Comparison of ENCODE assay signal across 24 cellular contexts in the genomic region with DNA sequence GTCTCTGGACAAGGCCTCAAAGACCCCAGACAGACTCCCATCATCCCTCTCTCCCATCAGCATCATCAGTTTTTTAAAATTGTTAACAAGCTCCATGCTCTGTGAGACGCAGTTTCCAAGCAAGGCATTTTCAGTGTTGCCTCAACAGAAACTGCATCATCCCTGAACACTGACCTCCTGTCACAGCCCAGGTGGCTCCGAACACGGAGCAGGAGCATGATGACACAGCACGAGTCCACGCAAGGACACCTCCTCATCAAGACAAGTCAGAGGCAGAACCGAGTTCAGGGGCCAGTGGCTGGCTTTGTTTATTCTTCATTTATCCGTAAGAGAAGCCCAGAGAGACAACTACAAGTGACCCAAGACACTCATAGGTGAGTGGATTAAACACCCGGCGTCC.
DNase-seq lines count a peak whose midpoint lies in the region; ATAC-seq and TF ChIP-seq lines count a peak whose summit lies in the region.
"Had no signal": no experiment of that assay in that cellular context is flagged by ENCODE, and none has a peak within 500 bp of the region (broad histone marks: within the 10 kb centered on the region; RNA-seq: fewer than 3 reads in every experiment).

No MANE protein-coding gene starts in this region.

- no peak for TF ChIP-seq CTCF in type B pancreatic cell (conservative IDR thresholded peaks at IDR 0.05)

- H3K4ac ChIP-seq in mesenchymal stem cell (ENCODE audit: low read depth in 1 of 2, low read length in 2 of 2): no peak overlapping the region

- no peaks in the 10 kb centered on the region for H3K9me3 Mint-ChIP-seq in stimulated activated naive CD8-positive, alpha-beta T cell treated with anti-CD3 and anti-CD28 coated beads, Interleukin-15, Interleukin-2, amounts not matched to agents 100 ng/mL and 50 ng/mL, for 24 hours
- no peaks in the 10 kb centered on the region for H3K9me3 Mint-ChIP-seq in stimulated activated naive CD8-positive, alpha-beta T cell treated with anti-CD3 and anti-CD28 coated beads, Interleukin-15, amount 100 ng/mL, for 72 hours
- no peaks in the 10 kb centered on the region for H3K9me3 Mint-ChIP-seq in activated T-helper 17 cell treated with anti-CD3 and anti-CD28 coated beads, Interleukin-2, amount 50 U/mL, for 72 hours
- no peaks in the 10 kb centered on the region for H3K9me3 Mint-ChIP-seq in type B pancreatic cell

- H2AK5ac ChIP-seq in mesenchymal stem cell (ENCODE audit: low read length, severe bottlenecking): no peak overlapping the region

- H2AFZ ChIP-seq in mesenchymal stem cell (ENCODE audit: low read depth, low read length): no peak overlapping the region

- ATAC-seq in stimulated activated naive CD8-positive, alpha-beta T cell treated with anti-CD3 and anti-CD28 coated beads, Interleukin-15, amount 100 ng/mL, for 72 hours: no peak
- no peak for ATAC-seq in activated T-helper 17 cell treated with anti-CD3 and anti-CD28 coated beads, Interleukin-2, amount 50 U/mL, for 72 hours (replicated peaks)
- ATAC-seq in GM18909 (IDR thresholded peaks at IDR 0.05; ENCODE audit: poor library complexity, unreplicated experiment): no peak
- ATAC-seq: activated CD4-positive, CD25-positive, alpha-beta regulatory T cell treated with anti-CD3 and anti-CD28 coated beads, Interleukin-2, amount 50 U/mL, for 24 hours; gastrocnemius medialis; left colon; mucosa of descending colon; pancreas had no signal

- no peak overlapping the region for H3K4me3 Mint-ChIP-seq in stimulated activated naive CD8-positive, alpha-beta T cell treated with anti-CD3 and anti-CD28 coated beads, Interleukin-15, Interleukin-2, amounts not matched to agents 100 ng/mL and 50 ng/mL, for 24 hours
- no peak overlapping the region for H3K4me3 Mint-ChIP-seq in stimulated activated naive CD8-positive, alpha-beta T cell treated with anti-CD3 and anti-CD28 coated beads, Interleukin-15, amount 100 ng/mL, for 72 hours
- no peak overlapping the region for H3K4me3 Mint-ChIP-seq in activated T-helper 17 cell treated with anti-CD3 and anti-CD28 coated beads, Interleukin-2, amount 50 U/mL, for 72 hours
- no peak overlapping the region for H3K4me3 Mint-ChIP-seq in type B pancreatic cell

- H3K27me3 Mint-ChIP-seq in stimulated activated naive CD8-positive, alpha-beta T cell treated with anti-CD3 and anti-CD28 coated beads, Interleukin-15, Interleukin-2, amounts not matched to agents 100 ng/mL and 50 ng/mL, for 24 hours: no peaks in the 10 kb centered on the region
- H3K27me3 Mint-ChIP-seq in stimulated activated naive CD8-positive, alpha-beta T cell treated with anti-CD3 and anti-CD28 coated beads, Interleukin-15, amount 100 ng/mL, for 72 hours: no peaks in the 10 kb centered on the region
- no peaks in the 10 kb centered on the region for H3K27me3 Mint-ChIP-seq in activated T-helper 17 cell treated with anti-CD3 and anti-CD28 coated beads, Interleukin-2, amount 50 U/mL, for 72 hours
- no peaks in the 10 kb centered on the region for H3K27me3 Mint-ChIP-seq in type B pancreatic cell

- H2BK12ac ChIP-seq in mesenchymal stem cell (ENCODE audit: low read length in 2 of 2): no peak overlapping the region

- peaks cover 70% of the 10 kb centered on the region for H3K4me1 Mint-ChIP-seq in stimulated activated naive CD8-positive, alpha-beta T cell treated with anti-CD3 and anti-CD28 coated beads, Interleukin-15, Interleukin-2, amounts not matched to agents 100 ng/mL and 50 ng/mL, for 24 hours (ENCODE audit: low read depth)
- H3K4me1 Mint-ChIP-seq in stimulated activated naive CD8-positive, alpha-beta T cell treated with anti-CD3 and anti-CD28 coated beads, Interleukin-15, amount 100 ng/mL, for 72 hours: peaks cover 82% of the 10 kb centered on the region
- H3K4me1 Mint-ChIP-seq in activated T-helper 17 cell treated with anti-CD3 and anti-CD28 coated beads, Interleukin-2, amount 50 U/mL, for 72 hours: peaks cover 25% of the 10 kb centered on the region
- H3K4me1 Mint-ChIP-seq in type B pancreatic cell (ENCODE audit: unreplicated experiment): peaks cover 48% of the 10 kb centered on the region

- WGBS in mesenchymal stem cell: 82% methylated on average over 9 of the region's 9 CpGs

- no peak overlapping the region for H3K9ac ChIP-seq in mesenchymal stem cell (ENCODE audit: low read length)

- H3K18ac ChIP-seq in mesenchymal stem cell (ENCODE audit: low read depth in 1 of 2, low read length in 2 of 2): no peak overlapping the region

- no peak overlapping the region for H4K91ac ChIP-seq in mesenchymal stem cell (ENCODE audit: low read length)

- no peak overlapping the region for H3K27ac ChIP-seq in mesenchymal stem cell (ENCODE audit: low read length, poor library complexity, severe bottlenecking)
- H3K27ac ChIP-seq: gastrocnemius medialis, pancreas had no signal

- no peak overlapping the region for H4K8ac ChIP-seq in mesenchymal stem cell (ENCODE audit: low read length)

- peak overlapping the region in 1 of 2 experiments; percentile 16 for H3K14ac ChIP-seq in mesenchymal stem cell (ENCODE audit: low read length in 2 of 2)

- peak overlapping the region; percentile 73 for H3K27ac Mint-ChIP-seq in stimulated activated naive CD8-positive, alpha-beta T cell treated with anti-CD3 and anti-CD28 coated beads, Interleukin-15, Interleukin-2, amounts not matched to agents 100 ng/mL and 50 ng/mL, for 24 hours
- H3K27ac Mint-ChIP-seq in stimulated activated naive CD8-positive, alpha-beta T cell treated with anti-CD3 and anti-CD28 coated beads, Interleukin-15, amount 100 ng/mL, for 72 hours: peak overlapping the region in 1 of 2 donors; percentile 22
- peak overlapping the region; percentile 76 for H3K27ac Mint-ChIP-seq in activated T-helper 17 cell treated with anti-CD3 and anti-CD28 coated beads, Interleukin-2, amount 50 U/mL, for 72 hours
- peak overlapping the region; percentile 65 for H3K27ac Mint-ChIP-seq in type B pancreatic cell

- H2BK15ac ChIP-seq in mesenchymal stem cell (ENCODE audit: low read depth, poor library complexity, severe bottlenecking): peak overlapping the region; percentile 21

- H3K36me3 Mint-ChIP-seq in stimulated activated naive CD8-positive, alpha-beta T cell treated with anti-CD3 and anti-CD28 coated beads, Interleukin-15, Interleukin-2, amounts not matched to agents 100 ng/mL and 50 ng/mL, for 24 hours (ENCODE audit: low read depth): peaks cover 16% of the 10 kb centered on the region
- H3K36me3 Mint-ChIP-seq in activated T-helper 17 cell treated with anti-CD3 and anti-CD28 coated beads, Interleukin-2, amount 50 U/mL, for 72 hours (ENCODE audit: low read depth): peaks cover 48% of the 10 kb centered on the region
- no peaks in the 10 kb centered on the region for H3K36me3 Mint-ChIP-seq in type B pancreatic cell

- H3K36me3 ChIP-seq in mesenchymal stem cell (ENCODE audit: control insufficient read depth in 1 of 2, insufficient read depth in 2 of 2, low read depth in 1 of 2, low read length in 2 of 2): peaks cover 11 to 27% of the 10 kb centered on the region in 2 experiments
- H3K36me3 ChIP-seq: gastrocnemius medialis, pancreas had no signal

- DNase-seq in stimulated activated naive CD8-positive, alpha-beta T cell treated with anti-CD3 and anti-CD28 coated beads, Interleukin-15, amount 100 ng/mL, for 72 hours: no peak
- DNase-seq in mesenchymal stem cell (no peak), type B pancreatic cell (ENCODE audit: extremely low spot score, unreplicated experiment) (no peak), HPDE6-E6E7 (ENCODE audit: extremely low spot score) (no peak), NCI-H524 treated with DMSO at 0.1 percent for 48 hours (lab: John Stamatoyannopoulos, UW) (no peak)
- DNase-seq: activated CD8-positive, alpha-beta memory T cell treated with anti-CD3 and anti-CD28 coated beads, Interleukin-2, amount 50 U/mL, for 48 hours; Calu3; dorsolateral prefrontal cortex; gastrocnemius medialis; HCEC 1CT; Karpas-422; left colon; mucosa of descending colon; NCI-H1092; NCI-H2107; NCI-H526 treated with DMSO at 0.1 percent for 48 hours; pancreas; SHP77; stimulated activated CD4-positive, alpha-beta T cell treated with anti-CD3 and anti-CD28 coated beads, Interleukin-2, amount 100 ng/mL, for 48 hours; substantia nigra had no signal

- no peak overlapping the region for H3K4me2 ChIP-seq in mesenchymal stem cell (ENCODE audit: low read length, poor library complexity, severe bottlenecking)

- no peak overlapping the region for H3K23ac ChIP-seq in mesenchymal stem cell (ENCODE audit: low read length in 2 of 2)

- peaks cover 6% of the 10 kb centered on the region for H3K79me1 ChIP-seq in mesenchymal stem cell (replicated peaks; ENCODE audit: low read length, poor library complexity, severe bottlenecking)

- peaks cover 28% of the 10 kb centered on the region for H3K4me1 ChIP-seq in mesenchymal stem cell (ENCODE audit: control insufficient read depth, insufficient read depth, low read depth, low read length)

- H2BK120ac ChIP-seq in mesenchymal stem cell (ENCODE audit: low read depth, low read length): no peak overlapping the region

- H3K4me3 ChIP-seq in mesenchymal stem cell (ENCODE audit: insufficient read depth in 1 of 2, low read depth in 1 of 2, low read length in 2 of 2): no peak overlapping the region
- H3K4me3 ChIP-seq: dorsolateral prefrontal cortex, gastrocnemius medialis, mucosa of descending colon, pancreas had no signal

- H2BK5ac ChIP-seq in mesenchymal stem cell (ENCODE audit: low read depth, low read length, poor library complexity, severe bottlenecking): no peak overlapping the region

- no peaks in the 10 kb centered on the region for H3K9me3 ChIP-seq in mesenchymal stem cell (ENCODE audit: control insufficient read depth, low read length)
- H3K9me3 ChIP-seq: gastrocnemius medialis, mucosa of descending colon, pancreas had no signal

- H3K27me3 ChIP-seq in mesenchymal stem cell (ENCODE audit: control insufficient read depth in 1 of 2, insufficient read depth in 1 of 2, low read length in 2 of 2): no peaks in the 10 kb centered on the region
- H3K27me3 ChIP-seq: dorsolateral prefrontal cortex, gastrocnemius medialis, pancreas had no signal
